In genomic region chr14:91220581-91221000, GRCh38 we compare ENCODE assay signal across 16 cellular contexts. TPM values are rescaled to one million over a fixed set of nuclear protein-coding genes. Genes with fewer than 3 reads are reported as not detected.
A peak's percentile ranks its signal among the peaks of the same experiment; 100 is the strongest.
DNase-seq lines count a peak whose midpoint lies in the region; ATAC-seq and TF ChIP-seq lines count a peak whose summit lies in the region.
"Had no signal": no experiment of that assay in that cellular context is flagged by ENCODE, and none has a peak within 500 bp of the region (broad histone marks: within the 10 kb centered on the region; RNA-seq: fewer than 3 reads in every experiment).

No MANE protein-coding gene starts in this region.

- CTCF ChIA-PET in activated CD8-positive, alpha-beta T cell treated with anti-CD3 and anti-CD28 coated beads, Interleukin-2, amount 10 ng/mL, durations not matched to agents 7 days and 5 days (lab: Charles Lee): no interaction called here
- CTCF ChIA-PET in activated CD8-positive, alpha-beta T cell treated with anti-CD3 and anti-CD28 coated beads for 36 hours (lab: Charles Lee): interaction anchor here (1.0 to 1.8 kb wide), 2 partner anchors 48 to 67 kb away, joined by 3 to 4 read pairs; no protein-coding TSS in a partner anchor
- CTCF ChIA-PET in RWPE1 (lab: Yijun Ruan, JAX): no interaction called here

- DNase-seq in activated CD8-positive, alpha-beta T cell treated with anti-CD3 and anti-CD28 coated beads, Interleukin-2, amount 10 ng/mL, durations not matched to agents 7 days and 5 days: no peak
- no peak for DNase-seq in activated CD8-positive, alpha-beta T cell treated with anti-CD3 and anti-CD28 coated beads for 36 hours
- peak; percentile 18 for DNase-seq in RWPE1 (ENCODE audit: low spot score)
- no peak for DNase-seq in esophagus squamous epithelium (lab: John Stamatoyannopoulos, UW)
- DNase-seq in stomach: no peak
- DNase-seq in GM23338 (ENCODE audit: low spot score): no peak
- DNase-seq in NCI-H1092 treated with DMSO at 0.1 percent for 48 hours (lab: John Stamatoyannopoulos, UW): no peak
- DNase-seq in DMS153 (lab: John Stamatoyannopoulos, UW): no peak
- DNase-seq: activated CD4-positive, alpha-beta T cell treated with anti-CD3 and anti-CD28 coated beads for 4 hours; activated T-cell treated with anti-CD3 and anti-CD28 coated beads, Interleukin-2, amount 50 U/mL, for 48 hours; GOT3; NCI-H1436 treated with DMSO at 0.1 percent for 48 hours; NCI-H510A; SHP77 treated with DMSO at 0.1 percent for 48 hours had no signal

- POLR2A ChIA-PET in activated CD8-positive, alpha-beta T cell treated with anti-CD3 and anti-CD28 coated beads, Interleukin-2, amount 10 ng/mL, durations not matched to agents 7 days and 5 days (lab: Charles Lee): interaction anchor here (3.0 kb wide), 1 partner anchor 24 kb away, joined by 14 read pairs; the partner anchor contains the start of gene GPR68
- POLR2A ChIA-PET in activated CD8-positive, alpha-beta T cell treated with anti-CD3 and anti-CD28 coated beads for 36 hours (lab: Charles Lee): interaction anchor here (0.8 to 6.5 kb wide), 2 partner anchors 9 to 23 kb away, joined by 3 to 30 read pairs; partner anchors contain the start of gene GPR68
- POLR2A ChIA-PET in RWPE1 (lab: Yijun Ruan, JAX; ENCODE audit: low non-redundant PET): no interaction called here

- H3K4me3 ChIP-seq in esophagus squamous epithelium (no peak overlapping the region), stomach (no peak overlapping the region), GM23338 (no peak overlapping the region)
- H3K4me3 ChIP-seq: cardiac muscle cell had no signal

- peak overlapping the region; percentile 69 for H3K27ac Mint-ChIP-seq in activated CD8-positive, alpha-beta T cell treated with anti-CD3 and anti-CD28 coated beads, Interleukin-2, amount 10 ng/mL, durations not matched to agents 7 days and 5 days
- no peak overlapping the region for H3K27ac Mint-ChIP-seq in activated CD8-positive, alpha-beta T cell treated with anti-CD3 and anti-CD28 coated beads for 36 hours
- H3K27ac Mint-ChIP-seq in GM23338: no peak overlapping the region
- H3K27ac Mint-ChIP-seq: stimulated activated memory B cell treated with anti-CD40 and anti-IgM and Interleukin-4, amounts not matched to agents 10 μg/mL and 1 μg/mL and 100 μg/mL, for 72 hours had no signal

- H3K36me3 Mint-ChIP-seq in activated CD8-positive, alpha-beta T cell treated with anti-CD3 and anti-CD28 coated beads, Interleukin-2, amount 10 ng/mL, durations not matched to agents 7 days and 5 days (ENCODE audit: low read depth): peaks cover 83% of the 10 kb centered on the region
- H3K36me3 Mint-ChIP-seq in activated CD8-positive, alpha-beta T cell treated with anti-CD3 and anti-CD28 coated beads for 36 hours (ENCODE audit: low read depth): peaks cover 58% of the 10 kb centered on the region
- H3K36me3 Mint-ChIP-seq in GM23338 (ENCODE audit: low read depth): peaks cover 17% of the 10 kb centered on the region; the same call in 2 of the 3 replicates

- TF ChIP-seq POLR2A in esophagus squamous epithelium (IDR thresholded peaks at IDR 0.05) (no peak), stomach (IDR thresholded peaks at IDR 0.05) (no peak)

- H3K9me3 Mint-ChIP-seq in activated CD8-positive, alpha-beta T cell treated with anti-CD3 and anti-CD28 coated beads, Interleukin-2, amount 10 ng/mL, durations not matched to agents 7 days and 5 days (ENCODE audit: insufficient read depth): peaks cover 5% of the 10 kb centered on the region
- peaks cover 14% of the 10 kb centered on the region for H3K9me3 Mint-ChIP-seq in activated CD8-positive, alpha-beta T cell treated with anti-CD3 and anti-CD28 coated beads for 36 hours
- H3K9me3 Mint-ChIP-seq in GM23338: no peaks in the 10 kb centered on the region

- H3K9me3 ChIP-seq in esophagus squamous epithelium: no peaks in the 10 kb centered on the region
- no peaks in the 10 kb centered on the region for H3K9me3 ChIP-seq in stomach

- peaks cover 69% of the 10 kb centered on the region for H3K4me1 Mint-ChIP-seq in activated CD8-positive, alpha-beta T cell treated with anti-CD3 and anti-CD28 coated beads, Interleukin-2, amount 10 ng/mL, durations not matched to agents 7 days and 5 days (ENCODE audit: low read depth)
- H3K4me1 Mint-ChIP-seq in activated CD8-positive, alpha-beta T cell treated with anti-CD3 and anti-CD28 coated beads for 36 hours (ENCODE audit: low read depth): peaks cover 44% of the 10 kb centered on the region
- peaks cover 14% of the 10 kb centered on the region for H3K4me1 Mint-ChIP-seq in GM23338

- no peaks in the 10 kb centered on the region for H4K20me1 ChIP-seq in GM23338 (replicated peaks; ENCODE audit: insufficient read depth)

- H3K4me1 ChIP-seq in esophagus squamous epithelium (peaks cover 10 to 54% (median 33%) of the 10 kb centered on the region in 3 donors), stomach (peaks cover 0 to 5% (median 4%) of the 10 kb centered on the region in 4 donors), GM23338 (ENCODE audit: insufficient read depth) (0 out of 2 replicates have a peak, but pooled peaks cover 3% of the 10 kb centered on the region)

- no peak overlapping the region for H2AFZ ChIP-seq in GM23338

- ATAC-seq in activated CD8-positive, alpha-beta T cell treated with anti-CD3 and anti-CD28 coated beads, Interleukin-2, amount 10 ng/mL, durations not matched to agents 7 days and 5 days: no peak
- ATAC-seq in activated CD8-positive, alpha-beta T cell treated with anti-CD3 and anti-CD28 coated beads for 36 hours: no peak
- ATAC-seq in GM23338: no peak
- ATAC-seq: stimulated activated memory B cell treated with anti-CD40 and anti-IgM and Interleukin-4, amounts not matched to agents 10 μg/mL and 1 μg/mL and 100 μg/mL, for 72 hours had no signal

- H3K27me3 ChIP-seq in esophagus squamous epithelium: no peaks in the 10 kb centered on the region
- no peaks in the 10 kb centered on the region for H3K27me3 ChIP-seq in stomach
- H3K27me3 ChIP-seq in GM23338 (ENCODE audit: insufficient read depth): no peaks in the 10 kb centered on the region
- H3K27me3 ChIP-seq: cardiac muscle cell had no signal

- no peaks in the 10 kb centered on the region for H3K27me3 Mint-ChIP-seq in activated CD8-positive, alpha-beta T cell treated with anti-CD3 and anti-CD28 coated beads, Interleukin-2, amount 10 ng/mL, durations not matched to agents 7 days and 5 days (ENCODE audit: low read depth)
- no peaks in the 10 kb centered on the region for H3K27me3 Mint-ChIP-seq in activated CD8-positive, alpha-beta T cell treated with anti-CD3 and anti-CD28 coated beads for 36 hours
- H3K27me3 Mint-ChIP-seq in GM23338 (ENCODE audit: insufficient read depth, low read depth, poor library complexity): peaks cover 5% of the 10 kb centered on the region
- H3K27me3 Mint-ChIP-seq: stimulated activated memory B cell treated with anti-CD40 and anti-IgM and Interleukin-4, amounts not matched to agents 10 μg/mL and 1 μg/mL and 100 μg/mL, for 72 hours had no signal

- 35 to 43% methylated on average over 4 to 7 of the region's 9 CpGs for WGBS in esophagus squamous epithelium, 2 donors
- WGBS in stomach, 5 donors: 87 to 94% (median 88%) methylated on average over 9 of the region's 9 CpGs

- intact Hi-C loops in activated CD8-positive, alpha-beta T cell treated with anti-CD3 and anti-CD28 coated beads for 36 hours (cut with micrococcal nuclease): no loop called here
- intact Hi-C loops in esophagus squamous epithelium (cut with DNase I) (no loop called here), stomach (cut with DNase I; ENCODE audit: low total_unique reads) (no loop called here)

- TF ChIP-seq CTCF in activated CD8-positive, alpha-beta T cell treated with anti-CD3 and anti-CD28 coated beads for 36 hours (IDR thresholded peaks at IDR 0.05): no peak
- TF ChIP-seq CTCF in RWPE1 (conservative IDR thresholded peaks at IDR 0.05; ENCODE audit: low read depth): no peak
- TF ChIP-seq CTCF in esophagus squamous epithelium (IDR thresholded peaks at IDR 0.05): no peak
- no peak for TF ChIP-seq CTCF in stomach (IDR thresholded peaks at IDR 0.05)
- TF ChIP-seq CTCF in GM23338 (conservative IDR thresholded peaks at IDR 0.05; ENCODE audit: low read depth in 2 of 2): no peak

- no peaks in the 10 kb centered on the region for H3K9me2 ChIP-seq in GM23338 (ENCODE audit: insufficient read depth)

- no peak overlapping the region for H3K4me2 ChIP-seq in GM23338

- peak overlapping the region; percentile 93 for H3K27ac ChIP-seq in RWPE1
- H3K27ac ChIP-seq in esophagus squamous epithelium: peak overlapping the region; percentile 76 to 90 (median 82)
- peak overlapping the region in 4 of 5 donors; percentile 10 to 47 (median 26) for H3K27ac ChIP-seq in stomach
- H3K27ac ChIP-seq in GM23338 (ENCODE audit: low read depth): no peak overlapping the region
- H3K27ac ChIP-seq: cardiac muscle cell had no signal

- H3F3A ChIP-seq in GM23338 (replicated peaks; ENCODE audit: low read depth): no peaks in the 10 kb centered on the region

- H3K79me2 ChIP-seq in GM23338 (replicated peaks; ENCODE audit: insufficient read depth): no peaks in the 10 kb centered on the region

- no peak for TF ChIP-seq EP300 in stomach (IDR thresholded peaks at IDR 0.05)

- no peak overlapping the region for H3K4me3 Mint-ChIP-seq in activated CD8-positive, alpha-beta T cell treated with anti-CD3 and anti-CD28 coated beads, Interleukin-2, amount 10 ng/mL, durations not matched to agents 7 days and 5 days
- H3K4me3 Mint-ChIP-seq in activated CD8-positive, alpha-beta T cell treated with anti-CD3 and anti-CD28 coated beads for 36 hours: no peak overlapping the region
- H3K4me3 Mint-ChIP-seq in GM23338: no peak overlapping the region
- H3K4me3 Mint-ChIP-seq: stimulated activated memory B cell treated with anti-CD40 and anti-IgM and Interleukin-4, amounts not matched to agents 10 μg/mL and 1 μg/mL and 100 μg/mL, for 72 hours had no signal

- H3K36me3 ChIP-seq in esophagus squamous epithelium (peaks cover 0 to 53% (median 4%) of the 10 kb centered on the region in 3 donors), stomach (peaks cover 24 to 94% (median 87%) of the 10 kb centered on the region in 4 donors), GM23338 (ENCODE audit: insufficient read depth) (no peaks in the 10 kb centered on the region)

RNA-seq across cellular contexts. Expression of gene GPR68, which starts 23.9 kb away (rescaled TPM):
- 10 to 100 TPM; 44.6 to 45.3 TPM for total RNA-seq in activated CD8-positive, alpha-beta T cell treated with anti-CD3 and anti-CD28 coated beads, Interleukin-2, amount 10 ng/mL, durations not matched to agents 7 days and 5 days
- total RNA-seq in activated CD8-positive, alpha-beta T cell treated with anti-CD3 and anti-CD28 coated beads for 36 hours: 10 to 100 TPM; 11.9 to 14.0 TPM
- total RNA-seq in esophagus squamous epithelium: 10 to 100 TPM in 2 of 4 donors, 1 to 10 TPM in 2; 4.0 to 17.5 (median 10.2) TPM
- 10 to 100 TPM in 2 of 5 donors, 1 to 10 TPM in 1, not detected in 2; 4.0 to 19.3 (median 11.0) TPM for total RNA-seq in stomach
- 10 to 100 TPM in 1 of 3 donors, 1 to 10 TPM in 2; 1.9 to 10.9 (median 7.2) TPM for polyA plus RNA-seq in stomach
- total RNA-seq in GM23338 (2014; rRNA removed; shearing (Covaris generic)): 0.35 TPM in 2 replicates
- polyA plus RNA-seq in GM23338 (2016; fragmentation: Nextera tagmentation; extraction: Ambion mirVana): 0.19 and 0.45 TPM in 2 replicates
